1 cellular context compared by ENCODE assay signal in the genomic region with DNA sequence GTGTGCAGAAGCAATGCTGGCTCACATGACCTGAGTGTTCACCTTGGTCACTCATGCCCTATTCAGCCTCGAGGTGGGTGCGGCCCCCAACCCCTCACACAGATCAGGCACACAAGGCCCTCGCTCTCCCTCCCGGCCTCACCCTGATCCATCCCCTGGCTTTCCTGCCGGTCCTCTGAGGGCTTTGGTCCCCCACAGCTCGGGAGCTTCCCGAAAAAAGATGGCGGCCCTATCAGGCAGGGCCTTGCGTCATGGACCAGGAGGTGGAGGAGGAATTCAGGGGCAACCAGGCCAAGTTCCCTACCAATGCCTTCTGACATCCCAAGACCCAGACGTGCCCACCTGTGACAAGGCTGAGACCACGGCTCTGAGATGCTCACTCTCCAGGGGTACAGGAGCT.
TF ChIP-seq lines count a peak whose summit lies in the region.

No MANE protein-coding gene starts in this region.

TF ChIP-seq in IMR-90, 13 proteins besides CTCF, POLR2A, EP300 and RAD21:
- TF ChIP-seq NFE2L2 (IDR thresholded peaks at IDR 0.05; ENCODE audit: low read depth, low read length) (no peak), RCOR1 (IDR thresholded peaks at IDR 0.05; ENCODE audit: insufficient replicate concordance, low read length) (no peak), MXI1 (IDR thresholded peaks at IDR 0.05; ENCODE audit: borderline replicate concordance, low read depth, low read length) (no peak), BHLHE40 (IDR thresholded peaks at IDR 0.05; ENCODE audit: low read depth, low read length) (no peak), SMC3 (IDR thresholded peaks at IDR 0.05; ENCODE audit: low read depth, low read length) (no peak)
